9 cellular contexts compared by ENCODE assay signal in the genomic region with DNA sequence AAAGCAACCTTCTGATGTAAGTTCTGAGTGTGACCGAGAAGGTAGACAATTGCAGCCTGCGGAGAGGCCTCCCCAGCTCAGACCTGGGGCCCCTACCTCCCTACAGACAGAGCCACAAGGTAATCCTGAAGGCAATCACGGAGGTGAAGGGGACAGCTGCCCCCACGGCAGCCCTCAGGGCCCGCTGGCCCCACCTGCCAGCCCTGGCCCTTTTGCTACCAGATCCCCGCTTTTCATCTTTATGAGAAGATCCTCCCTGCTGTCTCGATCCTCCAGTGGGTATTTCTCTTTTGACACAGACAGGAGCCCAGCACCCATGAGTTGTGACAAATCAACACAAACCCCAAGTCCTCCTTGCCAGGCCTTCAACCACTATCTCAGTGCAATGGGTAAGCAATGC. TPM values are rescaled to one million over a fixed set of nuclear protein-coding genes. Genes with fewer than 3 reads are reported as not detected.
A peak's percentile ranks its signal among the peaks of the same experiment; 100 is the strongest.
DNase-seq lines count a peak whose midpoint lies in the region; ATAC-seq and TF ChIP-seq lines count a peak whose summit lies in the region.
"Had no signal": no experiment of that assay in that cellular context is flagged by ENCODE, and none has a peak within 500 bp of the region (broad histone marks: within the 10 kb centered on the region; RNA-seq: fewer than 3 reads in every experiment).

No MANE protein-coding gene starts in this region.

- peak overlapping the region; percentile 85 for H3K4me3 Mint-ChIP-seq in activated T-cell treated with anti-CD3 and anti-CD28 coated beads, Interleukin-2, amount 50 U/mL, for 4 hours
- peak overlapping the region; percentile 89 for H3K4me3 Mint-ChIP-seq in glutamatergic neuron (ENCODE audit: unreplicated experiment)
- peak overlapping the region; percentile 69 for H3K4me3 Mint-ChIP-seq in stimulated activated memory B cell treated with anti-CD40 and anti-IgM and Interleukin-4, amounts not matched to agents 10 μg/mL and 1 μg/mL and 100 μg/mL, for 72 hours

- peaks cover 8 to 26% (median 14%) of the 10 kb centered on the region in 4 donors for H3K4me1 ChIP-seq in Peyer's patch

- H3K4me1 Mint-ChIP-seq in activated T-cell treated with anti-CD3 and anti-CD28 coated beads, Interleukin-2, amount 50 U/mL, for 4 hours (ENCODE audit: low read depth): peaks cover 42% of the 10 kb centered on the region
- peaks cover 9% of the 10 kb centered on the region for H3K4me1 Mint-ChIP-seq in glutamatergic neuron (ENCODE audit: low read depth, unreplicated experiment)
- peaks cover 41% of the 10 kb centered on the region for H3K4me1 Mint-ChIP-seq in stimulated activated memory B cell treated with anti-CD40 and anti-IgM and Interleukin-4, amounts not matched to agents 10 μg/mL and 1 μg/mL and 100 μg/mL, for 72 hours

- peaks cover 14% of the 10 kb centered on the region for H3K27me3 Mint-ChIP-seq in activated T-cell treated with anti-CD3 and anti-CD28 coated beads, Interleukin-2, amount 50 U/mL, for 4 hours (ENCODE audit: low read depth)
- peaks cover 6% of the 10 kb centered on the region for H3K27me3 Mint-ChIP-seq in glutamatergic neuron (ENCODE audit: unreplicated experiment)
- peaks cover 5% of the 10 kb centered on the region for H3K27me3 Mint-ChIP-seq in stimulated activated memory B cell treated with anti-CD40 and anti-IgM and Interleukin-4, amounts not matched to agents 10 μg/mL and 1 μg/mL and 100 μg/mL, for 72 hours

- H3K36me3 ChIP-seq in Peyer's patch: peaks cover 0 to 33% (median 0%) of the 10 kb centered on the region in 3 donors

- H3K27ac Mint-ChIP-seq in glutamatergic neuron (ENCODE audit: unreplicated experiment): peak overlapping the region; percentile 57
- no peak overlapping the region for H3K27ac Mint-ChIP-seq in stimulated activated memory B cell treated with anti-CD40 and anti-IgM and Interleukin-4, amounts not matched to agents 10 μg/mL and 1 μg/mL and 100 μg/mL, for 72 hours

- POLR2A ChIA-PET in RWPE1 (lab: Yijun Ruan, JAX; ENCODE audit: low non-redundant PET): interaction anchor here (0.7 kb wide), 1 partner anchor 99 kb away, joined by 3 read pairs; no protein-coding TSS in a partner anchor

- H3K9me3 ChIP-seq in Peyer's patch: no peaks in the 10 kb centered on the region

- H3K27ac ChIP-seq in RWPE1 (peak overlapping the region; percentile 93), Peyer's patch (no peak overlapping the region)

- no peak for ATAC-seq in activated T-cell treated with anti-CD3 and anti-CD28 coated beads, Interleukin-2, amount 50 U/mL, for 4 hours
- no peak for ATAC-seq in stimulated activated memory B cell treated with anti-CD40 and anti-IgM and Interleukin-4, amounts not matched to agents 10 μg/mL and 1 μg/mL and 100 μg/mL, for 72 hours

- no peak for TF ChIP-seq CTCF in RWPE1 (conservative IDR thresholded peaks at IDR 0.05; ENCODE audit: low read depth)
- TF ChIP-seq CTCF in glutamatergic neuron (IDR thresholded peaks at IDR 0.05; ENCODE audit: partially characterized antibody, unreplicated experiment): no peak
- no peak for TF ChIP-seq CTCF in Peyer's patch (IDR thresholded peaks at IDR 0.05)

- no peaks in the 10 kb centered on the region for H3K9me3 Mint-ChIP-seq in activated T-cell treated with anti-CD3 and anti-CD28 coated beads, Interleukin-2, amount 50 U/mL, for 4 hours
- H3K9me3 Mint-ChIP-seq in glutamatergic neuron (ENCODE audit: unreplicated experiment): peaks cover 7% of the 10 kb centered on the region
- H3K9me3 Mint-ChIP-seq in stimulated activated memory B cell treated with anti-CD40 and anti-IgM and Interleukin-4, amounts not matched to agents 10 μg/mL and 1 μg/mL and 100 μg/mL, for 72 hours: no peaks in the 10 kb centered on the region

- CTCF ChIA-PET in RWPE1 (lab: Yijun Ruan, JAX): no interaction called here

- H3K27me3 ChIP-seq in Peyer's patch: peaks cover 0 to 4% of the 10 kb centered on the region in 2 donors

- H3K4me3 ChIP-seq in Peyer's patch: peak overlapping the region in 2 of 4 donors; percentile 5 to 67

- TF ChIP-seq POLR2A in Peyer's patch (IDR thresholded peaks at IDR 0.05): no peak

- H3K36me3 Mint-ChIP-seq in activated T-cell treated with anti-CD3 and anti-CD28 coated beads, Interleukin-2, amount 50 U/mL, for 4 hours (ENCODE audit: insufficient read depth): peaks cover 47% of the 10 kb centered on the region
- H3K36me3 Mint-ChIP-seq in glutamatergic neuron (ENCODE audit: unreplicated experiment): no peaks in the 10 kb centered on the region
- peaks cover 55% of the 10 kb centered on the region for H3K36me3 Mint-ChIP-seq in stimulated activated memory B cell treated with anti-CD40 and anti-IgM and Interleukin-4, amounts not matched to agents 10 μg/mL and 1 μg/mL and 100 μg/mL, for 72 hours

- DNase-seq in activated T-cell treated with anti-CD3 and anti-CD28 coated beads, Interleukin-2, amount 50 U/mL, for 4 hours: no peak
- DNase-seq in activated T-cell treated with anti-CD3 and anti-CD28 coated beads, Interleukin-2, amount 50 U/mL, for 48 hours: no peak
- no peak for DNase-seq in RWPE1 (ENCODE audit: low spot score)
- no peak for DNase-seq in glutamatergic neuron
- no peak for DNase-seq in Peyer's patch
- no peak for DNase-seq in medulla oblongata (ENCODE audit: extremely low spot score)
- DNase-seq in NCI-H146 (lab: John Stamatoyannopoulos, UW): no peak
- DNase-seq: T-helper 9 cell had no signal

RNA-seq across cellular contexts. Expression of a gene that starts 3.0 kb away (rescaled TPM):
- 10 to 100 TPM; 63.3 to 68.9 (median 65.5) TPM for total RNA-seq in activated T-cell treated with anti-CD3 and anti-CD28 coated beads, Interleukin-2, amount 50 U/mL, for 4 hours
- total RNA-seq in glutamatergic neuron (ENCODE audit: unreplicated experiment) (20.0 TPM), Peyer's patch (10 to 100 TPM; 35.9 to 98.1 (median 62.2) TPM)
